ENCODE assay signal across 8 cellular contexts in genomic region chr6:83057705-83058321, GRCh38. TPM values are rescaled to one million over a fixed set of nuclear protein-coding genes. Genes with fewer than 3 reads are reported as not detected.
DNase-seq lines count a peak whose midpoint lies in the region; ATAC-seq and TF ChIP-seq lines count a peak whose summit lies in the region.

No MANE protein-coding gene starts in this region.

- H3K4me1 Mint-ChIP-seq in osteocyte (ENCODE audit: unreplicated experiment): peaks cover 13% of the 10 kb centered on the region

- POLR2A ChIA-PET in HEK293 (lab: Yijun Ruan, JAX): interaction anchor here (1.4 kb wide), 1 partner anchor 810 kb away, joined by 3 read pairs; the partner anchor contains the start of gene IBTK

- H3K4me3 ChIP-seq in AG10803 (ENCODE audit: low read length) (no peak overlapping the region), GM12865 (ENCODE audit: low read depth, low read length) (no peak overlapping the region), HEK293 (ENCODE audit: low read depth, low read length) (no peak overlapping the region), LNCaP clone FGC (ENCODE audit: low read depth, low read length) (no peak overlapping the region), fibroblast of the aortic adventitia (ENCODE audit: low read depth, low read length) (no peak overlapping the region)

- H3K27me3 Mint-ChIP-seq in osteocyte (ENCODE audit: unreplicated experiment): no peaks in the 10 kb centered on the region

- no peaks in the 10 kb centered on the region for H3K4me1 ChIP-seq in HEK293 (ENCODE audit: control insufficient read depth, insufficient read depth, low read length)

- ATAC-seq in stimulated activated naive CD8-positive, alpha-beta T cell treated with anti-CD3 and anti-CD28 coated beads, Interleukin-15, Interleukin-2, amounts not matched to agents 100 U/mL and 50 U/mL, for 24 hours: no peak

- H3K36me3 ChIP-seq in HEK293 (ENCODE audit: control insufficient read depth in 2 of 2, insufficient read depth in 1 of 2, low read length in 2 of 2): peaks cover 11 to 54% of the 10 kb centered on the region in 2 experiments

- no peaks in the 10 kb centered on the region for H3K9me3 Mint-ChIP-seq in osteocyte (ENCODE audit: unreplicated experiment)

- H3K27ac ChIP-seq in HEK293 (ENCODE audit: extremely low read depth, low read depth, low read length): no peak overlapping the region

- H3K36me3 Mint-ChIP-seq in osteocyte (ENCODE audit: unreplicated experiment): peaks cover 20% of the 10 kb centered on the region

- TF ChIP-seq CTCF in AG10803 (conservative IDR thresholded peaks at IDR 0.05; ENCODE audit: low read length) (peak; percentile 96), GM12865 (IDR thresholded peaks at IDR 0.05; ENCODE audit: insufficient read depth, low read depth, low read length, missing control alignments) (peak; percentile 65), HEK293 (tag by site-specific recombination; IDR thresholded peaks at IDR 0.05) (no peak), LNCaP clone FGC (IDR thresholded peaks at IDR 0.05; ENCODE audit: control insufficient read depth, extremely low read depth, insufficient read depth) (peak; percentile 87), fibroblast of the aortic adventitia (IDR thresholded peaks at IDR 0.05; ENCODE audit: insufficient read depth, low read length) (peak; percentile 89), osteocyte (IDR thresholded peaks at IDR 0.05) (peak; percentile 88)

- DNase-seq in AG10803 (ENCODE audit: low read depth) (peak; percentile 57), GM12865 (ENCODE audit: low read depth) (peak; percentile 66), LNCaP clone FGC (ENCODE audit: low read depth) (no peak), T1000 (lab: John Stamatoyannopoulos, UW) (peak; percentile 6), fibroblast of the aortic adventitia (ENCODE audit: low read depth) (peak; percentile 64), osteocyte (ENCODE audit: extremely low spot score, unreplicated experiment) (no peak)
- no peak for DNase-seq in stimulated activated naive CD8-positive, alpha-beta T cell treated with anti-CD3 and anti-CD28 coated beads, Interleukin-15, Interleukin-2, amounts not matched to agents 100 U/mL and 50 U/mL, for 24 hours

- CTCF ChIA-PET in HEK293 (lab: Yijun Ruan, JAX): interaction anchor here (0.6 to 8.1 kb wide), 47 partner anchors 8 to 881 kb away, joined by 3 to 131 read pairs (median 4); partner anchors contain the start of genes DOP1A and UBE3D

- H3K27ac Mint-ChIP-seq in osteocyte (ENCODE audit: unreplicated experiment): no peak overlapping the region

- no peaks in the 10 kb centered on the region for H3K9me3 ChIP-seq in HEK293 (ENCODE audit: control insufficient read depth, insufficient read depth, low read depth, low read length)

- no peak overlapping the region for H3K4me3 Mint-ChIP-seq in osteocyte (ENCODE audit: unreplicated experiment)

TF ChIP-seq in HEK293, 187 proteins besides CTCF, POLR2A, EP300 and RAD21:
- peak; percentile 52; the same call in 1 of the 2 replicates for TF ChIP-seq SCRT2 (tag by site-specific recombination; IDR thresholded peaks at IDR 0.05)
- 0 out of 2 replicates have a peak, but pooled peaks have one; percentile 25 for TF ChIP-seq SCRT1 (tag by site-specific recombination; IDR thresholded peaks at IDR 0.05; ENCODE audit: borderline replicate concordance)
- TF ChIP-seq ZSCAN30 (tag by site-specific recombination; IDR thresholded peaks at IDR 0.05): 0 out of 2 replicates have a peak, but pooled peaks have one; percentile 21
- TF ChIP-seq ZEB2 (tag by site-specific recombination; IDR thresholded peaks at IDR 0.05): no peak
- peak; percentile 77 for TF ChIP-seq ZNF654 (tag by site-specific recombination; IDR thresholded peaks at IDR 0.05; ENCODE audit: low read depth)

RNA-seq across cellular contexts. Expression of gene UBE3D, which starts 7.8 kb away (rescaled TPM):
- total RNA-seq in fibroblast of the aortic adventitia (ENCODE audit: low replicate concordance): 7.0 and 16.2 TPM in 2 replicates
- total RNA-seq in osteocyte: 4.8 and 5.7 TPM in 2 replicates

RNA-seq across cellular contexts. Expression of gene DOP1A, which starts 9.7 kb away (rescaled TPM):
- total RNA-seq in fibroblast of the aortic adventitia (ENCODE audit: low replicate concordance): 32.5 and 46.1 TPM in 2 replicates
- total RNA-seq in osteocyte: 23.1 and 24.3 TPM in 2 replicates

Comparison
In these comparisons a context has a peak if more than half of its experiments do, and no peak if none do; other contexts are left out.
1. DNase-seq: peak in AG10803 (single experiment), GM12865 (single experiment), T1000 (single experiment) and fibroblast of the aortic adventitia (single experiment); none in LNCaP clone FGC (single experiment), osteocyte (single experiment) and stimulated activated naive CD8-positive, alpha-beta T cell treated with anti-CD3 and anti-CD28 coated beads, Interleukin-15, Interleukin-2, amounts not matched to agents 100 U/mL and 50 U/mL, for 24 hours (single experiment).